8 cellular contexts compared by ENCODE assay signal in genomic region chr18:3593381-3593903, GRCh38.
DNase-seq lines count a peak whose midpoint lies in the region; ATAC-seq, FAIRE-seq and TF ChIP-seq lines count a peak whose summit lies in the region.

No MANE protein-coding gene starts in this region.

- H2AFZ ChIP-seq in PC-9: peak overlapping the region; percentile 65

- H3K9me2 ChIP-seq in PC-9 (ENCODE audit: insufficient read depth): no peaks in the 10 kb centered on the region

- H3K27ac ChIP-seq in PC-9: peak overlapping the region; percentile 100
- H3K27ac ChIP-seq in left lung: peak overlapping the region; percentile 97
- peak overlapping the region; percentile 100 for H3K27ac ChIP-seq in thymus (ENCODE audit: low read depth)

- H3K4me3 ChIP-seq in PC-9 (peak overlapping the region; percentile 69; the same call in 1 of the 2 replicates), bronchial epithelial cell (ENCODE audit: low read depth, low read length) (no peak overlapping the region), left lung (peak overlapping the region in 1 of 2 donors; percentile 52), thymus (ENCODE audit: low read length) (peak overlapping the region; percentile 61)

- WGBS in thymus: 8% methylated on average over 11 of the region's 11 CpGs

- peak; percentile 74 for DNase-seq in EL
- no peak for DNase-seq in PC-9
- DNase-seq in bronchial epithelial cell (ENCODE audit: low read depth): peak; percentile 91
- no peak for DNase-seq in left lung
- no peak for DNase-seq in activated gamma-delta T cell (lab: John Stamatoyannopoulos, UW)
- DNase-seq in NCI-H82 treated with DMSO at 0.1 percent for 48 hours (lab: John Stamatoyannopoulos, UW; ENCODE audit: unreplicated experiment): no peak

- peaks cover 65% of the 10 kb centered on the region for H3F3A ChIP-seq in PC-9 (ENCODE audit: insufficient read depth, low read depth)

- POLR2A ChIA-PET in PC-9 (lab: Charles Lee; ENCODE audit: unreplicated experiment): interaction anchor here (0.5 to 3.5 kb wide), 16 partner anchors 9 to 310 kb away, joined by 3 to 45 read pairs (median 10); no protein-coding TSS in a partner anchor

- H3K36me3 ChIP-seq in PC-9 (ENCODE audit: low read depth): no peaks in the 10 kb centered on the region
- peaks cover 3% of the 10 kb centered on the region for H3K36me3 ChIP-seq in bronchial epithelial cell (ENCODE audit: control insufficient read depth, insufficient read depth, low read length)
- peaks cover 0 to 5% of the 10 kb centered on the region in 2 donors for H3K36me3 ChIP-seq in left lung
- no peaks in the 10 kb centered on the region for H3K36me3 ChIP-seq in thymus (ENCODE audit: control insufficient read depth, insufficient read depth)

- peak overlapping the region; percentile 98 for H3K4me2 ChIP-seq in PC-9

- intact Hi-C loops in PC-9 (cut with micrococcal nuclease; ENCODE audit: unreplicated experiment) (loop anchor here (1.0 to 10.0 kb wide), 4 partner anchors 51 to 405 kb away; no protein-coding TSS in a partner anchor), left lung (cut with DNase I) (loop anchor here in 1 of 2 donors (5.0 to 10.0 kb wide), 2 partner anchors 141 to 309 kb away; partner anchors contain the start of gene TGIF1)

- peaks cover 71% of the 10 kb centered on the region for H3K4me1 ChIP-seq in PC-9 (replicated peaks; ENCODE audit: insufficient read depth)
- H3K4me1 ChIP-seq in left lung: peaks cover 36 to 52% of the 10 kb centered on the region in 2 donors
- peaks cover 35% of the 10 kb centered on the region for H3K4me1 ChIP-seq in thymus (ENCODE audit: control insufficient read depth, insufficient read depth, low read length)

- BruUV-seq in PC-9 (replicated peaks; lab: Mats Ljungman, UMichigan): TSS peak; percentile 18

- no peaks in the 10 kb centered on the region for H4K20me1 ChIP-seq in PC-9 (ENCODE audit: insufficient read depth)

- H3K9me3 ChIP-seq in PC-9 (ENCODE audit: insufficient read depth, low read depth): no peaks in the 10 kb centered on the region
- no peaks in the 10 kb centered on the region for H3K9me3 ChIP-seq in left lung
- H3K9me3 ChIP-seq in thymus (ENCODE audit: control insufficient read depth): no peaks in the 10 kb centered on the region

- no peak for FAIRE-seq in bronchial epithelial cell (lab: Jason Lieb, UNC)

- H3K27me3 ChIP-seq in PC-9 (ENCODE audit: insufficient read depth, low read depth): no peaks in the 10 kb centered on the region
- H3K27me3 ChIP-seq in bronchial epithelial cell (ENCODE audit: control insufficient read depth, insufficient read depth, low read length): no peaks in the 10 kb centered on the region
- H3K27me3 ChIP-seq in left lung: no peaks in the 10 kb centered on the region
- no peaks in the 10 kb centered on the region for H3K27me3 ChIP-seq in thymus (ENCODE audit: control insufficient read depth, insufficient read depth)

- ATAC-seq in HG02852 (IDR thresholded peaks at IDR 0.05; ENCODE audit: unreplicated experiment) (peak; percentile 0), left lung (peak; percentile 9)

- H3K79me2 ChIP-seq in PC-9 (ENCODE audit: low read depth): peaks cover 37% of the 10 kb centered on the region

- TF ChIP-seq CTCF in PC-9 (conservative IDR thresholded peaks at IDR 0.05) (no peak), bronchial epithelial cell (IDR thresholded peaks at IDR 0.05; ENCODE audit: insufficient read depth, low read length, severe bottlenecking) (no peak), left lung (IDR thresholded peaks at IDR 0.05) (no peak)

- CTCF ChIA-PET in PC-9 (lab: Charles Lee): interaction anchor here (0.5 to 2.0 kb wide), 13 partner anchors 8 to 660 kb away, joined by 3 to 27 read pairs (median 7); no protein-coding TSS in a partner anchor

Comparison
In these comparisons a context has a peak if more than half of its experiments do, and no peak if none do; other contexts are left out.
1. DNase-seq: peak in EL (single experiment) and bronchial epithelial cell (single experiment); none in PC-9 (0 of 2), left lung (0 of 2), activated gamma-delta T cell (single experiment) and NCI-H82 treated with DMSO at 0.1 percent for 48 hours (single experiment).
2. Peak in every context shown above with its lines, with median percentiles within 50 percentile points of each other: H3K27ac ChIP-seq.